In the genomic region with DNA sequence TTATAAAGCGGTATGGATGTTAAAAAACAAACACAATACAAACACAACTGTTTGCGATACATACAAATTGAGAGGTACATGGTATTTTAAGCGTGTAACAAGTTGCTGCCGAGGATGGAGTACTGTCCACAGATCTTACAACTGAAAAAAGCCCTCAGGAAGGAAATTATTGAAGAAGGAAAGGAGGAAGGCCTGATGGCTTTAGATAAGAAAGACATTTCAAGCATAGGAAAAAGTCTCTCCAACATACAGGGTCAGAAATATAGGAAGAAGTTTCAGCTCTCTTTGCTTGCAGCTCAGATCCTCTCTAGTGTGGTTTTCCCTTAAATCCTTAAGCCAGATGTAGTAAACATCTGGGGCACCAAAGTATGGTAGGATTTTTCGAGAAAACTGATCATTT, we compare ENCODE assay signal across 18 cellular contexts. TPM values are rescaled to one million over a fixed set of nuclear protein-coding genes. Genes with fewer than 3 reads are reported as not detected.
"Had no signal": no experiment of that assay in that cellular context is flagged by ENCODE, and none has a peak within 500 bp of the region (broad histone marks: within the 10 kb centered on the region; RNA-seq: fewer than 3 reads in every experiment).

No MANE protein-coding gene starts in this region.

- H3K9me3 ChIP-seq: esophagus squamous epithelium had no signal

- H3K9me3 Mint-ChIP-seq: type B pancreatic cell had no signal

- FAIRE-seq: endometrium, islet of Langerhans, TTC549 had no signal

- H3K4me3 ChIP-seq: esophagus squamous epithelium had no signal

- H3K27ac ChIP-seq: brain microvascular endothelial cell, esophagus squamous epithelium had no signal

- H3K4me3 Mint-ChIP-seq: type B pancreatic cell had no signal

- ATAC-seq: sciatic nerve had no signal

- H3K27me3 Mint-ChIP-seq: type B pancreatic cell had no signal

- H3K27me3 ChIP-seq: brain microvascular endothelial cell, esophagus squamous epithelium had no signal

- DNase-seq: activated CD4-positive, CD25-positive, alpha-beta regulatory T cell treated with anti-CD3 and anti-CD28 coated beads, Interleukin-2, amount 50 U/mL, for 72 hours; activated naive CD4-positive, alpha-beta T cell treated with anti-CD3 and anti-CD28 coated beads, Interleukin-2, amount 50 U/mL, for 16 hours; activated T-cell treated with anti-CD3 and anti-CD28 coated beads for 4 hours; brain microvascular endothelial cell; esophagus squamous epithelium; foreskin fibroblast; head of caudate nucleus; mammary epithelial cell; stimulated activated naive CD4-positive, alpha-beta T cell treated with Interleukin-2 at 50 U/mL for 16 hours had no signal

- H3K27ac Mint-ChIP-seq: type B pancreatic cell had no signal

RNA-seq across cellular contexts. Expression of a gene that starts 42.8 kb away (rescaled TPM):
- total RNA-seq: dermis microvascular lymphatic vessel endothelial cell; osteoblast; pulmonary artery endothelial cell; T-helper 1 cell treated with Interleukin-12 subunit alpha and Interleukin-12 subunit beta and Interleukin-4 antibody, amounts not matched to agents 30 ng/mL and 1 ng/mL, for 36 hours had no signal
